14 cellular contexts compared by ENCODE assay signal in genomic region chr13:75437582-75438318, GRCh38. TPM values are rescaled to one million over a fixed set of nuclear protein-coding genes. Genes with fewer than 3 reads are reported as not detected.
A peak's percentile ranks its signal among the peaks of the same experiment; 100 is the strongest.
DNase-seq lines count a peak whose midpoint lies in the region; ATAC-seq and TF ChIP-seq lines count a peak whose summit lies in the region.
"Had no signal": no experiment of that assay in that cellular context is flagged by ENCODE, and none has a peak within 500 bp of the region (broad histone marks: within the 10 kb centered on the region; RNA-seq: fewer than 3 reads in every experiment).

No MANE protein-coding gene starts in this region.

- H3K36me3 Mint-ChIP-seq in endothelial cell (ENCODE audit: low read depth, unreplicated experiment), result no peaks in the 10 kb centered on the region
- H3K36me3 Mint-ChIP-seq: activated naive CD4-positive, alpha-beta T cell treated with anti-CD3 and anti-CD28 coated beads, Interleukin-2, amount 50 U/mL, for 24 hours had no signal

- peak; percentile 65 to 66 for ATAC-seq in right cardiac atrium

- peaks cover 5% of the 10 kb centered on the region; the same call in 1 of the 2 replicates for H3K9me3 ChIP-seq in Loucy (ENCODE audit: insufficient read depth, low read depth, low read length)
- H3K9me3 ChIP-seq in right cardiac atrium (ENCODE audit: control insufficient read depth, low read length), result no peaks in the 10 kb centered on the region
- H3K9me3 ChIP-seq: neutrophil had no signal

- DNase-seq in astrocyte of the spinal cord (ENCODE audit: low read depth, low spot score) (peak; percentile 73), right cardiac atrium (no peak), smooth muscle cell of the brain vasculature (ENCODE audit: low read depth, low spot score) (peak; percentile 65), endothelial cell (ENCODE audit: low spot score) (no peak), SHP77 treated with DMSO at 0.1 percent for 48 hours (lab: John Stamatoyannopoulos, UW) (no peak), CD1c-positive myeloid dendritic cell (ENCODE audit: extremely low spot score) (no peak)
- DNase-seq: activated CD8-positive, alpha-beta memory T cell treated with anti-CD3 and anti-CD28 coated beads for 24 hours; effector CD8-positive, alpha-beta T cell; NCI-H1417; stimulated activated naive CD4-positive, alpha-beta T cell treated with Interleukin-2 at 50 U/mL for 16 hours had no signal

- in situ Hi-C loops in astrocyte of the spinal cord (cut with HindIII; ENCODE audit: low sequenced_read_pairs), result no loop called here

- no peak overlapping the region for H3K27ac Mint-ChIP-seq in endothelial cell (ENCODE audit: unreplicated experiment)
- H3K27ac Mint-ChIP-seq: activated naive CD4-positive, alpha-beta T cell treated with anti-CD3 and anti-CD28 coated beads, Interleukin-2, amount 50 U/mL, for 24 hours; T-helper 1 cell treated with Interleukin-12 subunit alpha and Interleukin-12 subunit beta and Interleukin-4 antibody, amounts not matched to agents 30 μg/mL and 1 μg/mL, for 36 hours had no signal

- no peaks in the 10 kb centered on the region for H3K27me3 Mint-ChIP-seq in endothelial cell (ENCODE audit: unreplicated experiment)

- no peaks in the 10 kb centered on the region for H3K9me2 ChIP-seq in Loucy (replicated peaks; ENCODE audit: low read depth, low read length)

- no peak for TF ChIP-seq CTCF in Loucy (conservative IDR thresholded peaks at IDR 0.05; ENCODE audit: low read length)
- TF ChIP-seq CTCF in astrocyte of the spinal cord (IDR thresholded peaks at IDR 0.05; ENCODE audit: low read depth, low read length), result no peak
- TF ChIP-seq CTCF in endothelial cell (IDR thresholded peaks at IDR 0.05; ENCODE audit: unreplicated experiment), result no peak

- H3K9ac ChIP-seq in Loucy (ENCODE audit: low read depth, low read length, poor library complexity, severe bottlenecking), result no peak overlapping the region

- H3K4me3 Mint-ChIP-seq in endothelial cell (ENCODE audit: unreplicated experiment), result no peak overlapping the region
- H3K4me3 Mint-ChIP-seq: activated naive CD4-positive, alpha-beta T cell treated with anti-CD3 and anti-CD28 coated beads, Interleukin-2, amount 50 U/mL, for 24 hours; T-helper 1 cell treated with Interleukin-12 subunit alpha and Interleukin-12 subunit beta and Interleukin-4 antibody, amounts not matched to agents 30 μg/mL and 1 μg/mL, for 36 hours had no signal

- H3K27ac ChIP-seq in right cardiac atrium (ENCODE audit: low read length), result no peak overlapping the region
- H3K27ac ChIP-seq: neutrophil had no signal

- H3K4me3 ChIP-seq in Loucy (ENCODE audit: low read length, poor library complexity, severe bottlenecking) (no peak overlapping the region), astrocyte of the spinal cord (ENCODE audit: low read depth, low read length) (no peak overlapping the region), right cardiac atrium (ENCODE audit: low read length) (no peak overlapping the region)

- peaks cover 14% of the 10 kb centered on the region; the same call in 1 of the 2 replicates for H3K79me2 ChIP-seq in Loucy (ENCODE audit: insufficient read depth, low read length)

- H3K9me3 Mint-ChIP-seq in endothelial cell (ENCODE audit: unreplicated experiment), result no peaks in the 10 kb centered on the region
- H3K9me3 Mint-ChIP-seq: activated naive CD4-positive, alpha-beta T cell treated with anti-CD3 and anti-CD28 coated beads, Interleukin-2, amount 50 U/mL, for 24 hours; T-helper 1 cell treated with Interleukin-12 subunit alpha and Interleukin-12 subunit beta and Interleukin-4 antibody, amounts not matched to agents 30 μg/mL and 1 μg/mL, for 36 hours had no signal

- no peaks in the 10 kb centered on the region for H3K27me3 ChIP-seq in Loucy (ENCODE audit: insufficient read depth, low read length, poor library complexity, severe bottlenecking)
- no peaks in the 10 kb centered on the region for H3K27me3 ChIP-seq in right cardiac atrium (ENCODE audit: control insufficient read depth, insufficient read depth)
- H3K27me3 ChIP-seq: neutrophil had no signal

- H3K4me1 ChIP-seq in Loucy (ENCODE audit: insufficient read depth, low read length, poor library complexity, severe bottlenecking), result peaks cover 31% of the 10 kb centered on the region
- peaks cover 2% of the 10 kb centered on the region for H3K4me1 ChIP-seq in right cardiac atrium (ENCODE audit: control insufficient read depth, insufficient read depth, low read length)

- 31% methylated on average over 4 of the region's 4 CpGs for WGBS in right cardiac atrium

- no peaks in the 10 kb centered on the region for H3K4me1 Mint-ChIP-seq in endothelial cell (ENCODE audit: unreplicated experiment)
- H3K4me1 Mint-ChIP-seq: activated naive CD4-positive, alpha-beta T cell treated with anti-CD3 and anti-CD28 coated beads, Interleukin-2, amount 50 U/mL, for 24 hours had no signal

- H3K4me2 ChIP-seq in Loucy (ENCODE audit: low read depth, low read length, poor library complexity, severe bottlenecking), result peak overlapping the region; percentile 28

- H2AFZ ChIP-seq in Loucy (ENCODE audit: low read length), result no peak overlapping the region

- H3F3A ChIP-seq in Loucy (ENCODE audit: low read depth), result no peaks in the 10 kb centered on the region

- H4K20me1 ChIP-seq in Loucy (ENCODE audit: insufficient read depth, low read length, poor library complexity, severe bottlenecking), result no peaks in the 10 kb centered on the region

- intact Hi-C loops in right cardiac atrium (cut with DNase I), result no loop called here

- no peaks in the 10 kb centered on the region; the same call in 1 of the 2 replicates for H3K36me3 ChIP-seq in Loucy (ENCODE audit: insufficient read depth, low read length)
- H3K36me3 ChIP-seq: neutrophil had no signal

RNA-seq across cellular contexts. Expression of gene TBC1D4, which starts 44.2 kb away (rescaled TPM):
- total RNA-seq in right cardiac atrium (10 to 100 TPM; 51.2 to 69.4 (median 63.6) TPM), endothelial cell (ENCODE audit: unreplicated experiment) (47.2 TPM)
- 28.3 TPM for polyA plus RNA-seq in right cardiac atrium

Comparison
In these comparisons a context has a peak if more than half of its experiments do, and no peak if none do; other contexts are left out.
1. DNase-seq: peak in astrocyte of the spinal cord (single experiment) and smooth muscle cell of the brain vasculature (single experiment); none in right cardiac atrium (0 of 3), endothelial cell (single experiment), SHP77 treated with DMSO at 0.1 percent for 48 hours (single experiment) and CD1c-positive myeloid dendritic cell (single experiment).